In genomic region chr6:8277769-8278168, GRCh38 we compare ENCODE assay signal across 25 cellular contexts.
A peak's percentile ranks its signal among the peaks of the same experiment; 100 is the strongest.
DNase-seq lines count a peak whose midpoint lies in the region; ATAC-seq and TF ChIP-seq lines count a peak whose summit lies in the region.
"Had no signal": no experiment of that assay in that cellular context is flagged by ENCODE, and none has a peak within 500 bp of the region (broad histone marks: within the 10 kb centered on the region; RNA-seq: fewer than 3 reads in every experiment).

No MANE protein-coding gene starts in this region.

- H3K9me3 ChIP-seq in neuron (ENCODE audit: low read length) = no peaks in the 10 kb centered on the region
- H3K9me3 ChIP-seq in CD8-positive, alpha-beta memory T cell (ENCODE audit: low read length) = no peaks in the 10 kb centered on the region
- H3K9me3 ChIP-seq: esophagus muscularis mucosa, gastrocnemius medialis, tibial artery had no signal

- POLR2A ChIA-PET in CD8-positive, alpha-beta memory T cell (lab: Charles Lee) = no interaction called here

- H3K4me1 Mint-ChIP-seq in endothelial cell (ENCODE audit: unreplicated experiment) (peaks cover 8% of the 10 kb centered on the region), CD14-positive monocyte (no peaks in the 10 kb centered on the region)
- H3K4me1 Mint-ChIP-seq in CD8-positive, alpha-beta memory T cell = peaks cover 0 to 7% (median 0%) of the 10 kb centered on the region in 3 donors
- H3K4me1 Mint-ChIP-seq: activated B cell treated with CpG ODN at 0.5 μM for 24 hours had no signal

- no peaks in the 10 kb centered on the region for H3K36me3 Mint-ChIP-seq in endothelial cell (ENCODE audit: low read depth, unreplicated experiment)
- no peaks in the 10 kb centered on the region for H3K36me3 Mint-ChIP-seq in CD8-positive, alpha-beta memory T cell
- no peaks in the 10 kb centered on the region for H3K36me3 Mint-ChIP-seq in CD14-positive monocyte
- H3K36me3 Mint-ChIP-seq: activated naive CD8-positive, alpha-beta T cell; CD4-positive, alpha-beta memory T cell; natural killer cell had no signal

- in situ Hi-C loops in KBM-7 (cut with MboI; ENCODE audit: low pct_unique_long_range_greater_than_20kb, low sequenced_read_pairs) = no loop called here

- H2AFZ ChIP-seq in neuron (ENCODE audit: low read depth, low read length) = peak overlapping the region; percentile 60

- CTCF ChIA-PET in CD8-positive, alpha-beta memory T cell (lab: Charles Lee) = no interaction called here

- H3K36me3 ChIP-seq in neuron (ENCODE audit: insufficient read depth, low read length) = no peaks in the 10 kb centered on the region
- H3K36me3 ChIP-seq in CD8-positive, alpha-beta memory T cell (ENCODE audit: insufficient read depth, low read length) = no peaks in the 10 kb centered on the region
- H3K36me3 ChIP-seq: esophagus muscularis mucosa, gastrocnemius medialis, tibial artery had no signal

- no peak overlapping the region for H3K4me3 Mint-ChIP-seq in endothelial cell (ENCODE audit: unreplicated experiment)
- H3K4me3 Mint-ChIP-seq in CD8-positive, alpha-beta memory T cell = no peak overlapping the region
- no peak overlapping the region for H3K4me3 Mint-ChIP-seq in CD14-positive monocyte
- H3K4me3 Mint-ChIP-seq: activated B cell treated with CpG ODN at 0.5 μM for 24 hours; activated naive CD8-positive, alpha-beta T cell; natural killer cell; T-helper 17 cell had no signal

- intact Hi-C loops in CD14-positive monocyte (cut with micrococcal nuclease) = no loop called here

- H3K27ac ChIP-seq in CD8-positive, alpha-beta memory T cell (ENCODE audit: low read depth, low read length) = no peak overlapping the region
- H3K27ac ChIP-seq: esophagus muscularis mucosa, gastrocnemius medialis, tibial artery had no signal

- DNase-seq in ELF-1 (ENCODE audit: low read depth, low spot score) = peak; percentile 32
- peak; percentile 7 for DNase-seq in KBM-7
- peak; percentile 5 for DNase-seq in endothelial cell (ENCODE audit: low spot score)
- no peak for DNase-seq in CD8-positive, alpha-beta memory T cell
- no peak for DNase-seq in CD14-positive monocyte (ENCODE audit: low spot score)
- DNase-seq: activated B cell treated with CpG ODN at 0.5 μM for 24 hours; activated CD8-positive, alpha-beta memory T cell treated with anti-CD3 and anti-CD28 coated beads for 24 hours; activated T-cell treated with anti-CD3 and anti-CD28 coated beads, Interleukin-2, amount 50 U/mL, for 48 hours; CD4-positive, alpha-beta memory T cell; DMS53; effector CD8-positive, alpha-beta T cell; gastrocnemius medialis; mesenchymal stem cell; natural killer cell; NCI-H1694; NCI-H2171 treated with DMSO at 0.1 percent for 48 hours; NCI-H69; stimulated activated naive CD4-positive, alpha-beta T cell treated with Interleukin-2 at 50 U/mL for 16 hours; T-helper 17 cell; tibial artery had no signal

- H3K27me3 Mint-ChIP-seq in endothelial cell (ENCODE audit: unreplicated experiment) (peaks cover 3% of the 10 kb centered on the region), CD14-positive monocyte (ENCODE audit: low read depth in 3 of 3) (peaks cover 0 to 2% (median 0%) of the 10 kb centered on the region in 3 donors)
- peaks cover 0 to 4% of the 10 kb centered on the region in 2 donors for H3K27me3 Mint-ChIP-seq in CD8-positive, alpha-beta memory T cell
- H3K27me3 Mint-ChIP-seq: activated B cell treated with CpG ODN at 0.5 μM for 24 hours; activated naive CD8-positive, alpha-beta T cell had no signal

- H3K4me3 ChIP-seq in neuron (ENCODE audit: low read length) = no peak overlapping the region
- H3K4me3 ChIP-seq in CD8-positive, alpha-beta memory T cell (ENCODE audit: low read length) = no peak overlapping the region
- H3K4me3 ChIP-seq: esophagus muscularis mucosa, gastrocnemius medialis, tibial artery had no signal

- H3K9me3 Mint-ChIP-seq in endothelial cell (ENCODE audit: unreplicated experiment) = no peaks in the 10 kb centered on the region
- peaks cover 0 to 2% (median 0%) of the 10 kb centered on the region in 5 donors for H3K9me3 Mint-ChIP-seq in CD8-positive, alpha-beta memory T cell
- H3K9me3 Mint-ChIP-seq in CD14-positive monocyte = peaks cover 2 to 10% (median 3%) of the 10 kb centered on the region in 7 donors
- H3K9me3 Mint-ChIP-seq: activated B cell treated with CpG ODN at 0.5 μM for 24 hours, natural killer cell had no signal

- no peak for TF ChIP-seq CTCF in endothelial cell (IDR thresholded peaks at IDR 0.05; ENCODE audit: unreplicated experiment)
- no peak for TF ChIP-seq CTCF in CD14-positive monocyte (IDR thresholded peaks at IDR 0.05)

- peaks cover 18% of the 10 kb centered on the region for H3K4me1 ChIP-seq in neuron (ENCODE audit: insufficient read depth, low read length)
- no peaks in the 10 kb centered on the region for H3K4me1 ChIP-seq in CD8-positive, alpha-beta memory T cell (ENCODE audit: insufficient read depth, low read length)
- H3K4me1 ChIP-seq: esophagus muscularis mucosa, gastrocnemius medialis, tibial artery had no signal

- H3K27ac Mint-ChIP-seq in endothelial cell (ENCODE audit: unreplicated experiment) (no peak overlapping the region), CD14-positive monocyte (no peak overlapping the region)
- H3K27ac Mint-ChIP-seq in CD8-positive, alpha-beta memory T cell = no peak overlapping the region
- H3K27ac Mint-ChIP-seq: activated B cell treated with CpG ODN at 0.5 μM for 24 hours; activated naive CD8-positive, alpha-beta T cell; natural killer cell; T-helper 17 cell had no signal

- no peak for ATAC-seq in GM18502 (IDR thresholded peaks at IDR 0.05; ENCODE audit: poor library complexity, unreplicated experiment)
- ATAC-seq: gastrocnemius medialis, HCT116, T-helper 17 cell had no signal

- H3K27me3 ChIP-seq in neuron (ENCODE audit: insufficient read depth, low read length) = no peaks in the 10 kb centered on the region
- H3K27me3 ChIP-seq in CD8-positive, alpha-beta memory T cell (ENCODE audit: insufficient read depth, low read length, poor library complexity, severe bottlenecking) = no peaks in the 10 kb centered on the region
- H3K27me3 ChIP-seq: esophagus muscularis mucosa, gastrocnemius medialis had no signal

Comparison
In these comparisons a context has a peak if more than half of its experiments do, and no peak if none do; other contexts are left out.
1. DNase-seq: peak in ELF-1 (single experiment), KBM-7 (single experiment) and endothelial cell (single experiment); none in CD8-positive, alpha-beta memory T cell (0 of 5) and CD14-positive monocyte (single experiment).